25 cellular contexts compared by ENCODE assay signal in the genomic region with DNA sequence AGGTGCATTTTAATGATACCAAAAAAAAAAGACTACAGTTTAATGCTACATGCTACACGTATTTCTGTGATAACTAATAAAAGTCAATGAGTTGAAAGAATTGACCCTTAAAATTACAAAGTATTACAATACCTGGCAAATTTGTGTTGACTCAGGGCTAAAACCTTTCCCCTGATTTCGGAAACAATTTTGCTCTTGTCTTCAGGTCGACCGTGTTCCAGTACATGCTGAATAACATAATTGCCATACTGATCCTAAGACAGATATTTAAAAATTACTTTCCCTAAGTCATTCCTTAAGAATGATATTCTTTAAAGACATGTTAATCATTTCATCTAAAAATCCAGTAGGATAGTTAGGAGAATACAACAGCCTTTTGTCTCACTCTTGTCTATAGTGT.
"Had no signal": no experiment of that assay in that cellular context is flagged by ENCODE, and none has a peak within 500 bp of the region (broad histone marks: within the 10 kb centered on the region; RNA-seq: fewer than 3 reads in every experiment).

No MANE protein-coding gene starts in this region.

- H3K4me3 ChIP-seq: colonic mucosa, coronary artery, dorsolateral prefrontal cortex, esophagus muscularis mucosa, esophagus squamous epithelium, gastrocnemius medialis, gastroesophageal sphincter, heart left ventricle, heart right ventricle had no signal

- H3K27ac ChIP-seq: colonic mucosa, coronary artery, dorsolateral prefrontal cortex, epithelial cell of prostate, esophagus muscularis mucosa, esophagus squamous epithelium, foreskin keratinocyte, gastrocnemius medialis, gastroesophageal sphincter, heart left ventricle, heart right ventricle had no signal

- H3K9me3 ChIP-seq: colonic mucosa, esophagus muscularis mucosa, esophagus squamous epithelium, gastrocnemius medialis, gastroesophageal sphincter, heart left ventricle, heart right ventricle had no signal

- H3K9me3 Mint-ChIP-seq: dendritic cell treated with granulocyte-macrophage colony-stimulating factor and Interleukin-4, amounts not matched to agents 40 ng/mL and 50 ng/mL, for 4 days; effector memory CD8-positive, alpha-beta T cell; endodermal cell had no signal

- H3K27me3 Mint-ChIP-seq: dendritic cell treated with granulocyte-macrophage colony-stimulating factor and Interleukin-4, amounts not matched to agents 40 ng/mL and 50 ng/mL, for 4 days; effector memory CD8-positive, alpha-beta T cell had no signal

- DNase-seq: colonic mucosa; cortex of kidney; dermis blood vessel endothelial cell; dorsolateral prefrontal cortex; effector CD4-positive, alpha-beta T cell; effector CD8-positive, alpha-beta T cell; effector memory CD4-positive, alpha-beta T cell; effector memory CD8-positive, alpha-beta T cell; endodermal cell; erythroblast; esophagus squamous epithelium; foreskin fibroblast; foreskin keratinocyte; foreskin melanocyte; gastrocnemius medialis; glutamatergic neuron; head of caudate nucleus; heart left ventricle; heart right ventricle had no signal

- H3K4me1 ChIP-seq: colonic mucosa, esophagus muscularis mucosa, esophagus squamous epithelium, foreskin keratinocyte, gastrocnemius medialis, gastroesophageal sphincter, heart left ventricle, heart right ventricle had no signal

- ATAC-seq: effector memory CD8-positive, alpha-beta T cell; esophagus mucosa; foreskin keratinocyte; gastrocnemius medialis; gastroesophageal sphincter; heart left ventricle; heart right ventricle had no signal

- H3K27ac Mint-ChIP-seq: dendritic cell treated with granulocyte-macrophage colony-stimulating factor and Interleukin-4, amounts not matched to agents 40 ng/mL and 50 ng/mL, for 4 days; endodermal cell had no signal

- H3K27me3 ChIP-seq: colonic mucosa, dorsolateral prefrontal cortex, esophagus muscularis mucosa, esophagus squamous epithelium, foreskin keratinocyte, gastrocnemius medialis, gastroesophageal sphincter, heart left ventricle, heart right ventricle had no signal

- H3K4me3 Mint-ChIP-seq: dendritic cell treated with granulocyte-macrophage colony-stimulating factor and Interleukin-4, amounts not matched to agents 40 ng/mL and 50 ng/mL, for 4 days; effector memory CD8-positive, alpha-beta T cell; endodermal cell had no signal

- H3K4me1 Mint-ChIP-seq: endodermal cell had no signal
